Comparison of ENCODE assay signal across 8 cellular contexts in genomic region chr2:43224571-43225092, GRCh38. TPM values are rescaled to one million over a fixed set of nuclear protein-coding genes. Genes with fewer than 3 reads are reported as not detected.
DNase-seq lines count a peak whose midpoint lies in the region; ATAC-seq and TF ChIP-seq lines count a peak whose summit lies in the region.

No MANE protein-coding gene starts in this region.

- H3K4me3 ChIP-seq in sigmoid colon: peak overlapping the region; percentile 73 to 96 (median 92)

- H3K27ac ChIP-seq in foreskin keratinocyte: peak overlapping the region; percentile 89
- peak overlapping the region; percentile 99 to 100 (median 100) for H3K27ac ChIP-seq in sigmoid colon

- TF ChIP-seq EP300 in sigmoid colon (IDR thresholded peaks at IDR 0.05): no peak

- peaks cover 5 to 30% (median 16%) of the 10 kb centered on the region in 4 donors for H3K36me3 ChIP-seq in sigmoid colon

- no peaks in the 10 kb centered on the region for H3K27me3 Mint-ChIP-seq in activated T-helper 1 cell treated with anti-CD3 and anti-CD28 coated beads, Interleukin-12 subunit alpha, Interleukin-12 subunit beta, Interleukin-2, Interleukin-4 antibody, amounts not matched to agents 30 ng/mL and 10 ng/mL and 1 ng/mL, durations not matched to agents 14 hours and 24 hours and 36 hours (ENCODE audit: insufficient read depth)

- H3K36me3 Mint-ChIP-seq in activated T-helper 1 cell treated with anti-CD3 and anti-CD28 coated beads, Interleukin-12 subunit alpha, Interleukin-12 subunit beta, Interleukin-2, Interleukin-4 antibody, amounts not matched to agents 30 ng/mL and 10 ng/mL and 1 ng/mL, durations not matched to agents 14 hours and 24 hours and 36 hours (ENCODE audit: low read depth): peaks cover 42% of the 10 kb centered on the region

- H3K4me3 Mint-ChIP-seq in activated T-helper 1 cell treated with anti-CD3 and anti-CD28 coated beads, Interleukin-12 subunit alpha, Interleukin-12 subunit beta, Interleukin-2, Interleukin-4 antibody, amounts not matched to agents 30 ng/mL and 10 ng/mL and 1 ng/mL, durations not matched to agents 14 hours and 24 hours and 36 hours: peak overlapping the region; percentile 92

- intact Hi-C loops in activated T-helper 1 cell treated with anti-CD3 and anti-CD28 coated beads, Interleukin-12 subunit alpha, Interleukin-12 subunit beta, Interleukin-2, Interleukin-4 antibody, amounts not matched to agents 30 ng/mL and 10 ng/mL and 1 ng/mL, durations not matched to agents 14 hours and 24 hours and 36 hours (cut with micrococcal nuclease): loop anchor here (5.0 kb wide), 1 partner anchor 397 kb away; no protein-coding TSS in a partner anchor
- intact Hi-C loops in sigmoid colon (cut with DNase I): loop anchor here (5.0 kb wide), 3 partner anchors 117 to 313 kb away; no protein-coding TSS in a partner anchor

- DNase-seq in activated T-cell treated with anti-CD3 and anti-CD28 coated beads for 1 hour (ENCODE audit: low read depth) (peak; percentile 29), activated T-cell treated with anti-CD3 and anti-CD28 coated beads for 4 hours (no peak), foreskin keratinocyte (no peak), sigmoid colon (peak; percentile 74), A172 (ENCODE audit: low spot score) (no peak), hepatic stellate cell (ENCODE audit: low spot score) (no peak)
- no peak for DNase-seq in activated T-helper 1 cell treated with anti-CD3 and anti-CD28 coated beads, Interleukin-12 subunit alpha, Interleukin-12 subunit beta, Interleukin-2, Interleukin-4 antibody, amounts not matched to agents 30 ng/mL and 10 ng/mL and 1 ng/mL, durations not matched to agents 14 hours and 24 hours and 36 hours (ENCODE audit: low spot score)

- TF ChIP-seq CTCF in foreskin keratinocyte (conservative IDR thresholded peaks at IDR 0.05) (no peak), sigmoid colon (IDR thresholded peaks at IDR 0.05) (no peak)

- H3K4me1 Mint-ChIP-seq in activated T-helper 1 cell treated with anti-CD3 and anti-CD28 coated beads, Interleukin-12 subunit alpha, Interleukin-12 subunit beta, Interleukin-2, Interleukin-4 antibody, amounts not matched to agents 30 ng/mL and 10 ng/mL and 1 ng/mL, durations not matched to agents 14 hours and 24 hours and 36 hours (ENCODE audit: low read depth): peaks cover 55% of the 10 kb centered on the region

- no peak for ATAC-seq in foreskin keratinocyte
- ATAC-seq in HG03342 (IDR thresholded peaks at IDR 0.05; ENCODE audit: unreplicated experiment): no peak

- H3K4me1 ChIP-seq in foreskin keratinocyte: peaks cover 19% of the 10 kb centered on the region
- H3K4me1 ChIP-seq in sigmoid colon: peaks cover 0 to 56% (median 52%) of the 10 kb centered on the region in 4 donors

- H3K27ac Mint-ChIP-seq in activated T-helper 1 cell treated with anti-CD3 and anti-CD28 coated beads, Interleukin-12 subunit alpha, Interleukin-12 subunit beta, Interleukin-2, Interleukin-4 antibody, amounts not matched to agents 30 ng/mL and 10 ng/mL and 1 ng/mL, durations not matched to agents 14 hours and 24 hours and 36 hours: peak overlapping the region; percentile 48

- H3K9me3 ChIP-seq in sigmoid colon: no peaks in the 10 kb centered on the region

- H3K9me3 Mint-ChIP-seq in activated T-helper 1 cell treated with anti-CD3 and anti-CD28 coated beads, Interleukin-12 subunit alpha, Interleukin-12 subunit beta, Interleukin-2, Interleukin-4 antibody, amounts not matched to agents 30 ng/mL and 10 ng/mL and 1 ng/mL, durations not matched to agents 14 hours and 24 hours and 36 hours: no peaks in the 10 kb centered on the region

- 0% methylated on average over 74 of the region's 74 CpGs for WGBS in sigmoid colon, 2 donors

- no peak for TF ChIP-seq POLR2A in sigmoid colon (IDR thresholded peaks at IDR 0.05)

- H3K27me3 ChIP-seq in foreskin keratinocyte: no peaks in the 10 kb centered on the region
- H3K27me3 ChIP-seq in sigmoid colon: no peaks in the 10 kb centered on the region

RNA-seq across cellular contexts. Expression of gene ZFP36L2, which starts 1.8 kb away (rescaled TPM):
- total RNA-seq in activated T-helper 1 cell treated with anti-CD3 and anti-CD28 coated beads, Interleukin-12 subunit alpha, Interleukin-12 subunit beta, Interleukin-2, Interleukin-4 antibody, amounts not matched to agents 30 ng/mL and 10 ng/mL and 1 ng/mL, durations not matched to agents 14 hours and 24 hours and 36 hours: 92.3 TPM in 2 replicates
- total RNA-seq in foreskin keratinocyte (124 and 137 TPM in 2 replicates), sigmoid colon (100 to 1,000 TPM in 1 of 4 donors, 10 to 100 TPM in 3; 59.8 to 115 (median 72.3) TPM)
- polyA plus RNA-seq in foreskin keratinocyte (127 and 136 TPM in 2 replicates), sigmoid colon (100 to 1,000 TPM in 2 of 3 donors, 10 to 100 TPM in 1; 97.3 to 120 (median 116) TPM)
- total RNA-seq in A172 (2014; rRNA removed; shearing (Covaris generic)): 0.55 and 1.4 TPM in 2 replicates

Comparison
In these comparisons a context has a peak if more than half of its experiments do, and no peak if none do; other contexts are left out.
1. DNase-seq: peak in activated T-cell treated with anti-CD3 and anti-CD28 coated beads for 1 hour (single experiment) and sigmoid colon (single experiment); none in activated T-cell treated with anti-CD3 and anti-CD28 coated beads for 4 hours (single experiment), activated T-helper 1 cell treated with anti-CD3 and anti-CD28 coated beads, Interleukin-12 subunit alpha, Interleukin-12 subunit beta, Interleukin-2, Interleukin-4 antibody, amounts not matched to agents 30 ng/mL and 10 ng/mL and 1 ng/mL, durations not matched to agents 14 hours and 24 hours and 36 hours (single experiment), foreskin keratinocyte (0 of 2), A172 (single experiment) and hepatic stellate cell (single experiment).
2. RNA of gene ZFP36L2, which starts 1.8 kb away (total RNA-seq): 124 to 137 TPM in foreskin keratinocyte, 92.3 TPM in activated T-helper 1 cell treated with anti-CD3 and anti-CD28 coated beads, Interleukin-12 subunit alpha, Interleukin-12 subunit beta, Interleukin-2, Interleukin-4 antibody, amounts not matched to agents 30 ng/mL and 10 ng/mL and 1 ng/mL, durations not matched to agents 14 hours and 24 hours and 36 hours and 59.8 to 115 TPM in sigmoid colon; 0.55 to 1.4 TPM in A172; every median in the first group is over 10 times any median in the second.